ENCODE assay signal across 14 cellular contexts in genomic region chr19:31286491-31286890, GRCh38.
"Had no signal": no experiment of that assay in that cellular context is flagged by ENCODE, and none has a peak within 500 bp of the region (broad histone marks: within the 10 kb centered on the region; RNA-seq: fewer than 3 reads in every experiment).

No MANE protein-coding gene starts in this region.

- H3K9me3 Mint-ChIP-seq: activated CD4-positive, alpha-beta memory T cell treated with anti-CD3 and anti-CD28 coated beads, Interleukin-2, amount 10 ng/mL, durations not matched to agents 7 days and 5 days; activated T-cell treated with anti-CD3 and anti-CD28 coated beads, Interleukin-2, amount 50 U/mL, for 72 hours; natural killer cell had no signal

- H3K4me1 ChIP-seq: ascending aorta had no signal

- H3K36me3 ChIP-seq: ascending aorta, gastroesophageal sphincter, ovary, tibial nerve had no signal

- H3K36me3 Mint-ChIP-seq: natural killer cell; stimulated activated memory B cell treated with anti-CD40 and anti-IgM and Interleukin-4, amounts not matched to agents 10 μg/mL and 1 μg/mL and 100 μg/mL, for 72 hours had no signal

- H3K4me1 Mint-ChIP-seq: activated CD4-positive, alpha-beta memory T cell treated with anti-CD3 and anti-CD28 coated beads, Interleukin-2, amount 10 ng/mL, durations not matched to agents 7 days and 5 days; stimulated activated memory B cell treated with anti-CD40 and anti-IgM and Interleukin-4, amounts not matched to agents 10 μg/mL and 1 μg/mL and 100 μg/mL, for 72 hours had no signal

- H3K27ac ChIP-seq: ascending aorta, ovary, tibial nerve had no signal

- H3K27me3 ChIP-seq: ascending aorta, gastroesophageal sphincter, ovary, tibial nerve had no signal

- H3K27ac Mint-ChIP-seq: activated CD4-positive, alpha-beta memory T cell treated with anti-CD3 and anti-CD28 coated beads, Interleukin-2, amount 10 ng/mL, durations not matched to agents 7 days and 5 days; activated T-cell treated with anti-CD3 and anti-CD28 coated beads, Interleukin-2, amount 50 U/mL, for 72 hours; natural killer cell; stimulated activated memory B cell treated with anti-CD40 and anti-IgM and Interleukin-4, amounts not matched to agents 10 μg/mL and 1 μg/mL and 100 μg/mL, for 72 hours had no signal

- H3K27me3 Mint-ChIP-seq: activated CD4-positive, alpha-beta memory T cell treated with anti-CD3 and anti-CD28 coated beads, Interleukin-2, amount 10 ng/mL, durations not matched to agents 7 days and 5 days; stimulated activated memory B cell treated with anti-CD40 and anti-IgM and Interleukin-4, amounts not matched to agents 10 μg/mL and 1 μg/mL and 100 μg/mL, for 72 hours had no signal

- H3K4me3 ChIP-seq: ascending aorta, gastroesophageal sphincter, smooth muscle cell had no signal

- H3K4me3 Mint-ChIP-seq: activated CD4-positive, alpha-beta memory T cell treated with anti-CD3 and anti-CD28 coated beads, Interleukin-2, amount 10 ng/mL, durations not matched to agents 7 days and 5 days; activated T-cell treated with anti-CD3 and anti-CD28 coated beads, Interleukin-2, amount 50 U/mL, for 72 hours; natural killer cell; stimulated activated memory B cell treated with anti-CD40 and anti-IgM and Interleukin-4, amounts not matched to agents 10 μg/mL and 1 μg/mL and 100 μg/mL, for 72 hours had no signal

- ATAC-seq: activated T-cell treated with anti-CD3 and anti-CD28 coated beads, Interleukin-2, amount 50 U/mL, for 72 hours; gastroesophageal sphincter; natural killer cell; stimulated activated memory B cell treated with anti-CD40 and anti-IgM and Interleukin-4, amounts not matched to agents 10 μg/mL and 1 μg/mL and 100 μg/mL, for 72 hours had no signal

- DNase-seq: activated CD4-positive, alpha-beta memory T cell treated with anti-CD3 and anti-CD28 coated beads, Interleukin-2, amount 10 ng/mL, durations not matched to agents 7 days and 5 days; activated CD4-positive, alpha-beta T cell treated with anti-CD3 and anti-CD28 coated beads for 1 hour; activated gamma-delta T cell treated with Interleukin-2 at 50 U/mL for 16 hours; activated T-cell treated with anti-CD3 and anti-CD28 coated beads, Interleukin-2, amount 50 U/mL, for 72 hours; effector CD4-positive, alpha-beta T cell; midbrain; natural killer cell; SW 1271 had no signal
